Comparison of ENCODE assay signal across 11 cellular contexts in the genomic region with DNA sequence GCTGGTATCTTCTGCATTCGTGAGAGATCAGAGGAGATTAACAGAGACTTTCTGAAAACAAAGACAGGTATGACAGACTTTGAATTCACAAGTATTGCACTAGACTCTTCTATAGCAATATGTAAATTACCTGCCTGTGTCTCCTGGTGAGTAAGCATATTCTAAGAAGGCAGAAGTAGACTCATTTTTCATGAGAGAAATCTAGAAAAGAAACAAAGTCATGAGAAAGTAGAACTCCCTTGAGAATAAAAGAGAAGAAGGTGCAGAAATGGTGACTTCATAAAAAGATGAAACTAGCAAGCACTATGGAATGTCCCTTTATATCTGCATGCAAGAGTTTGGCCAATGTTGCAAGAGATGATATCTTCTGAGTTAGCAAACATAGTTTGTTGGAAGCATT.
A peak's percentile ranks its signal among the peaks of the same experiment; 100 is the strongest.
DNase-seq lines count a peak whose midpoint lies in the region; ATAC-seq, FAIRE-seq and TF ChIP-seq lines count a peak whose summit lies in the region.
"Had no signal": no experiment of that assay in that cellular context is flagged by ENCODE, and none has a peak within 500 bp of the region (broad histone marks: within the 10 kb centered on the region; RNA-seq: fewer than 3 reads in every experiment).

No MANE protein-coding gene starts in this region.

- ATAC-seq in GM18499 (IDR thresholded peaks at IDR 0.05; ENCODE audit: insufficient read depth, unreplicated experiment), result peak; percentile 95
- peak; percentile 87 for ATAC-seq in GM19395 (IDR thresholded peaks at IDR 0.05; ENCODE audit: unreplicated experiment)
- ATAC-seq in HG02759 (IDR thresholded peaks at IDR 0.05; ENCODE audit: unreplicated experiment), result peak; percentile 93
- ATAC-seq in HG03432 (IDR thresholded peaks at IDR 0.05; ENCODE audit: unreplicated experiment), result peak; percentile 96
- ATAC-seq: left lobe of liver had no signal

- no peaks in the 10 kb centered on the region for H3K27me3 ChIP-seq in tibial nerve
- H3K27me3 ChIP-seq: neutrophil had no signal

- no peak for TF ChIP-seq CTCF in tibial nerve (IDR thresholded peaks at IDR 0.05)
- TF ChIP-seq CTCF in kidney (IDR thresholded peaks at IDR 0.05; ENCODE audit: borderline replicate concordance, extremely low read depth, insufficient read depth), result no peak

- no peak for DNase-seq in tibial nerve (ENCODE audit: low spot score in 2 of 2)
- DNase-seq in kidney, result no peak
- no peak for DNase-seq in DMS153 treated with DMSO at 0.1 percent for 48 hours (lab: John Stamatoyannopoulos, UW; ENCODE audit: unreplicated experiment)
- no peak for DNase-seq in DMS114 treated with DMSO at 0.1 percent for 48 hours (lab: John Stamatoyannopoulos, UW; ENCODE audit: unreplicated experiment)
- DNase-seq: HCEC 1CT had no signal

- H3K4me1 ChIP-seq in tibial nerve (no peaks in the 10 kb centered on the region), kidney (ENCODE audit: control insufficient read depth in 1 of 2, insufficient read depth in 1 of 2, low read depth in 1 of 2, low read length in 2 of 2) (no peaks in the 10 kb centered on the region)

- no peak for TF ChIP-seq EP300 in tibial nerve (IDR thresholded peaks at IDR 0.05)

- no peak overlapping the region for H3K9ac ChIP-seq in kidney (ENCODE audit: low read length in 2 of 2)

- H3K4me3 ChIP-seq in tibial nerve (no peak overlapping the region), kidney (ENCODE audit: low read length in 2 of 2) (no peak overlapping the region)

- no peaks in the 10 kb centered on the region for H3K36me3 ChIP-seq in tibial nerve
- H3K36me3 ChIP-seq in kidney (ENCODE audit: control insufficient read depth in 1 of 2, insufficient read depth in 2 of 2, low read length in 2 of 2), result no peaks in the 10 kb centered on the region
- H3K36me3 ChIP-seq: neutrophil had no signal

- H3K9me3 ChIP-seq in tibial nerve, result no peaks in the 10 kb centered on the region
- H3K9me3 ChIP-seq in kidney (ENCODE audit: control insufficient read depth in 1 of 2, low read length in 2 of 2), result no peaks in the 10 kb centered on the region
- H3K9me3 ChIP-seq: neutrophil had no signal

- H3K27ac ChIP-seq in tibial nerve, result no peak overlapping the region
- no peak overlapping the region for H3K27ac ChIP-seq in kidney (ENCODE audit: low read depth in 2 of 2, low read length in 2 of 2)
- H3K27ac ChIP-seq: neutrophil had no signal

- intact Hi-C loops in kidney (cut with DNase I), result no loop called here

- no peak for FAIRE-seq in kidney (lab: Jason Lieb, UNC)

- no peak for TF ChIP-seq POLR2A in tibial nerve (IDR thresholded peaks at IDR 0.05)

- 78 to 88% methylated on average over 1 of the region's 1 CpG for WGBS in tibial nerve, 2 donors
